8 cellular contexts compared by ENCODE assay signal in the genomic region with DNA sequence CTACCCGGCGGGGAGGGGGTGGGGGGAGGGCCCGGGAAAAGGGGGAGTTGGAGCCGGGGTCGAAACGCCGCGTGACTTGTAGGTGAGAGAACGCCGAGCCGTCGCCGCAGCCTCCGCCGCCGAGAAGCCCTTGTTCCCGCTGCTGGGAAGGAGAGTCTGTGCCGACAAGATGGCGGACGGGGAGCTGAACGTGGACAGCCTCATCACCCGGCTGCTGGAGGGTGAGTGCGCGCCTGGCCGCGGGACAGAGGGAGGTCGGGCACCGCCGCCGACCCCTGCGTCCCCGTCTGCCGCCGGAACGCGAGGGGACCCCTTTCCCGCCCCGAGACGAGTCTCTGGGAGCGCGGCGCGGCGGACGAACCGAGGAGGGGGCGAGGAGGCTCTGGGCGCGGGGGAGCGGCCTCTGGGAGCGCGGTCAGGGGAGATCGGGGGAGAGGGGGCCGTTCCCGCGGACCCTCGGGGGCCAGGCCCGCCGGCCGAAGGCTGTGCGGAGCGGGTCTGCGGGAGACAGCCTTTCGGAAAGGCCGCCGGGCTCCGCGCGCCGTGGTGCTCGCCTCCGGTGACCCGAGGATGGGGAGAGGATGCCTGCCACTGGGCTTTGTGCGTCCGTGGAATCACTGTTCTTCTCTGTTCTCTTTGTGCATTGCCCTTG. TPM values are rescaled to one million over a fixed set of nuclear protein-coding genes. Genes with fewer than 3 reads are reported as not detected.
DNase-seq lines count a peak whose midpoint lies in the region; ATAC-seq and TF ChIP-seq lines count a peak whose summit lies in the region.

No MANE protein-coding gene starts in this region.

- TF ChIP-seq CTCF in VCaP (conservative IDR thresholded peaks at IDR 0.05), result peak; percentile 4; the same call in 1 of the 2 replicates
- TF ChIP-seq CTCF in testis (IDR thresholded peaks at IDR 0.05), result no peak

- no peak for TF ChIP-seq POLR2A in testis (IDR thresholded peaks at IDR 0.05)

- no peaks in the 10 kb centered on the region for H3K9me3 ChIP-seq in effector memory CD4-positive, alpha-beta T cell (ENCODE audit: control insufficient read depth, low read length)
- H3K9me3 ChIP-seq in testis, result no peaks in the 10 kb centered on the region

- peak overlapping the region; percentile 93 for H3K4me3 ChIP-seq in effector memory CD4-positive, alpha-beta T cell (ENCODE audit: insufficient read depth, low read depth, low read length, poor library complexity, severe bottlenecking)
- peak overlapping the region; percentile 99 to 100 for H3K4me3 ChIP-seq in testis

- peak; percentile 38 for DNase-seq in ELR (ENCODE audit: low read depth)
- peak in 1 of 3 donors; percentile 8 for DNase-seq in effector memory CD4-positive, alpha-beta T cell
- DNase-seq in midbrain (lab: John Stamatoyannopoulos, UW), result peak; percentile 59
- DNase-seq in testis, result no peak
- DNase-seq in OCI-M1 (lab: John Stamatoyannopoulos, UW), result no peak

- H3K4me1 ChIP-seq in effector memory CD4-positive, alpha-beta T cell (ENCODE audit: control insufficient read depth, insufficient read depth, low read length, poor library complexity, severe bottlenecking), result peaks cover 22% of the 10 kb centered on the region
- peaks cover 57% of the 10 kb centered on the region for H3K4me1 ChIP-seq in testis

- ATAC-seq in GM19455 (IDR thresholded peaks at IDR 0.05; ENCODE audit: unreplicated experiment) (peak; percentile 44), HG03460 (IDR thresholded peaks at IDR 0.05; ENCODE audit: unreplicated experiment) (peak; percentile 22)

- H3K27ac ChIP-seq in VCaP, result peak overlapping the region; percentile 99
- H3K27ac ChIP-seq in effector memory CD4-positive, alpha-beta T cell (ENCODE audit: insufficient read depth, low read length, poor library complexity, severe bottlenecking), result peak overlapping the region; percentile 96
- H3K27ac ChIP-seq in testis, result peak overlapping the region; percentile 100

- intact Hi-C loops in testis (cut with DNase I; ENCODE audit: low total_unique reads), result loop anchor here (5.0 to 10.0 kb wide), 3 partner anchors 90 to 157 kb away; no protein-coding TSS in a partner anchor

- 0 to 1% methylated on average over 2 to 65 of the region's 75 CpGs for WGBS in testis, 2 donors

- no peaks in the 10 kb centered on the region for H3K36me3 ChIP-seq in effector memory CD4-positive, alpha-beta T cell (ENCODE audit: control insufficient read depth, insufficient read depth, low read length)
- H3K36me3 ChIP-seq in testis (ENCODE audit: low read depth, missing control alignments), result no peaks in the 10 kb centered on the region

- no peaks in the 10 kb centered on the region for H3K27me3 ChIP-seq in effector memory CD4-positive, alpha-beta T cell (replicated peaks; ENCODE audit: control insufficient read depth, insufficient read depth, low read length, poor library complexity, severe bottlenecking)
- H3K27me3 ChIP-seq in testis, result no peaks in the 10 kb centered on the region

RNA-seq across cellular contexts. Expression of a gene that starts 0.5 kb away (rescaled TPM):
- 100 to 1,000 TPM; 175 to 204 TPM for total RNA-seq in testis
- polyA plus RNA-seq in testis (ENCODE audit: insufficient read depth, low read depth, low replicate concordance), result 84.8 TPM

RNA-seq across cellular contexts. Expression of a gene that starts 58.6 kb away (rescaled TPM):
- total RNA-seq in testis, result 10 to 100 TPM; 28.7 to 40.9 TPM
- polyA plus RNA-seq in testis (ENCODE audit: insufficient read depth, low read depth, low replicate concordance), result 93.7 TPM

Comparison
In these comparisons a context has a peak if more than half of its experiments do, and no peak if none do; other contexts are left out.
1. DNase-seq: peak in ELR (single experiment) and midbrain (single experiment); none in testis (single experiment) and OCI-M1 (single experiment).
2. Peak in every context shown above with its lines, with median percentiles within 50 percentile points of each other: H3K27ac ChIP-seq.